In genomic region chr13:28286263-28286662, GRCh38 we compare ENCODE assay signal across 16 cellular contexts.
DNase-seq lines count a peak whose midpoint lies in the region; ATAC-seq, FAIRE-seq and TF ChIP-seq lines count a peak whose summit lies in the region.
"Had no signal": no experiment of that assay in that cellular context is flagged by ENCODE, and none has a peak within 500 bp of the region (broad histone marks: within the 10 kb centered on the region; RNA-seq: fewer than 3 reads in every experiment).

No MANE protein-coding gene starts in this region.

- H4K20me1 ChIP-seq in OCI-LY3 (ENCODE audit: insufficient read depth, low read length): no peaks in the 10 kb centered on the region

- 0 out of 2 replicates have a peak overlapping the region, but pooled peaks have one; percentile 9 for H3K4me2 ChIP-seq in OCI-LY3 (ENCODE audit: low read length)
- H3K4me2 ChIP-seq: hepatocyte had no signal

- ATAC-seq in GM19372 (IDR thresholded peaks at IDR 0.05; ENCODE audit: low read depth, unreplicated experiment) (peak; percentile 51), HG02623 (IDR thresholded peaks at IDR 0.05; ENCODE audit: unreplicated experiment) (peak; percentile 48)
- ATAC-seq: activated T-cell treated with anti-CD3 and anti-CD28 coated beads, Interleukin-2, amount 50 U/mL, for 72 hours; natural killer cell treated with Interleukin-12 subunit alpha and Interleukin-12 subunit beta and Interleukin-15 and Interleukin-18, amount 100 ng/mL, for 72 hours had no signal

- TF ChIP-seq POLR2A in GM12891 (IDR thresholded peaks at IDR 0.05; ENCODE audit: low read depth, low read length): no peak

- no peak overlapping the region for H3K27ac ChIP-seq in OCI-LY3 (ENCODE audit: low read length)
- H3K27ac ChIP-seq: hepatocyte had no signal

- no peak for TF ChIP-seq CTCF in OCI-LY3 (IDR thresholded peaks at IDR 0.05; ENCODE audit: low read depth, low read length)

- H3K4me1 ChIP-seq in OCI-LY3 (ENCODE audit: low read length): peaks cover 27% of the 10 kb centered on the region

- no peaks in the 10 kb centered on the region for H3K27me3 ChIP-seq in OCI-LY3 (ENCODE audit: low read depth, low read length)
- H3K27me3 ChIP-seq: hepatocyte had no signal

- H3K4me3 ChIP-seq in OCI-LY3 (ENCODE audit: low read length): no peak overlapping the region
- H3K4me3 ChIP-seq: hepatocyte had no signal

- no peak overlapping the region for H3K9ac ChIP-seq in OCI-LY3 (ENCODE audit: low read length)

- FAIRE-seq in GM12891 (lab: Jason Lieb, UNC): peak; percentile 78
- FAIRE-seq: colon had no signal

- H3K79me2 ChIP-seq in OCI-LY3 (ENCODE audit: low read length): no peaks in the 10 kb centered on the region
- H3K79me2 ChIP-seq: hepatocyte had no signal

- peaks cover 35% of the 10 kb centered on the region for H3K36me3 ChIP-seq in OCI-LY3 (replicated peaks; ENCODE audit: low read depth, low read length)

- no peaks in the 10 kb centered on the region for H3K9me3 ChIP-seq in OCI-LY3 (ENCODE audit: insufficient read depth, low read length)

- H2AFZ ChIP-seq in OCI-LY3 (ENCODE audit: low read depth, low read length): no peak overlapping the region
- H2AFZ ChIP-seq: hepatocyte had no signal

- no peak for DNase-seq in GM12891 (ENCODE audit: insufficient read length, low spot score)
- no peak for DNase-seq in SW480 (ENCODE audit: low spot score)
- no peak for DNase-seq in T1000 (lab: John Stamatoyannopoulos, UW)
- DNase-seq in activated CD4-positive, alpha-beta T cell treated with anti-CD3 and anti-CD28 coated beads, Interleukin-2, amount 50 U/mL, for 48 hours: no peak
- no peak for DNase-seq in D341Med (ENCODE audit: low spot score)
- DNase-seq: activated T-cell treated with anti-CD3 and anti-CD28 coated beads, Interleukin-2, amount 50 U/mL, for 72 hours; CD4-positive, alpha-beta T cell; KBM-7; NCI-H2029; stimulated activated CD4-positive, alpha-beta T cell treated with anti-CD3 and anti-CD28 coated beads, Interleukin-1b, Interleukin-23, amount 100 ng/mL, for 48 hours had no signal

TF ChIP-seq in GM12891, 5 proteins besides CTCF, POLR2A, EP300 and RAD21:
- TF ChIP-seq PAX5 (IDR thresholded peaks at IDR 0.05; ENCODE audit: insufficient read depth, low read length, severe bottlenecking): no peak
- TF ChIP-seq POLR2AphosphoS5 (IDR thresholded peaks at IDR 0.05; ENCODE audit: low read depth, low read length): no peak
- TF ChIP-seq TAF1 (IDR thresholded peaks at IDR 0.05; ENCODE audit: low read depth, low read length): no peak
- TF ChIP-seq SPI1 (IDR thresholded peaks at IDR 0.05; ENCODE audit: low read depth, low read length): peak; percentile 52
- TF ChIP-seq POU2F2 (IDR thresholded peaks at IDR 0.05; ENCODE audit: low read depth, low read length): no peak
